Comparison of ENCODE assay signal across 13 cellular contexts in the genomic region with DNA sequence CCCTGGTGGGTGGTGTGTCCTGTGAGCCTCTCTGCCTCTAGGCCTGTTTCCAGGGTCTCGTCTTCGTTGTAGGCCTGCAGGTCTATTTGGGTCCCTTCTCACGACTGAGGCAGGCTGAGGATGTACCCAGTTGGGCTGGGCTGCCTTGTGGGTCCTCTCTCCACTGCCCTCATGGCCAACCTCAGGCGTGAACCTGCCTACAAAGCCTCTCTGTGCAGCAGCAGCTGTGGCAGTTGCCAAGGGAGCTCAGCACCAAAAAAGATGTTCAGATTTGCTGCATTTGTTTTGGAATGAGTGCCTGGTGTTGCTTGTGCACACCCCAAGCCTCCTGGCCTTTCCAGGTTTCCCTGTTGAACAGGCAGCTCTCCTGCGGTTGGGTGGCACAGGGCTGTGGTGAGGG. TPM values are rescaled to one million over a fixed set of nuclear protein-coding genes. Genes with fewer than 3 reads are reported as not detected.
A peak's percentile ranks its signal among the peaks of the same experiment; 100 is the strongest.
DNase-seq lines count a peak whose midpoint lies in the region; ATAC-seq and TF ChIP-seq lines count a peak whose summit lies in the region.
"Had no signal": no experiment of that assay in that cellular context is flagged by ENCODE, and none has a peak within 500 bp of the region (broad histone marks: within the 10 kb centered on the region; RNA-seq: fewer than 3 reads in every experiment).

No MANE protein-coding gene starts in this region.

- DNase-seq in SK-N-SH (no peak), superior temporal gyrus (ENCODE audit: extremely low spot score) (peak; percentile 45)
- DNase-seq in activated CD8-positive, alpha-beta T cell treated with anti-CD3 and anti-CD28 coated beads for 36 hours, result no peak
- DNase-seq: 8988T; activated CD4-positive, alpha-beta T cell treated with anti-CD3 and anti-CD28 coated beads for 4 hours; NCI-H1436; PC-9; stimulated activated CD4-positive, alpha-beta T cell treated with anti-CD3 and anti-CD28 coated beads, Interleukin-2, amount 100 ng/mL, for 24 hours had no signal

- no peak for TF ChIP-seq RAD21 in SK-N-SH (IDR thresholded peaks at IDR 0.05; ENCODE audit: low read length)

- H3K27me3 ChIP-seq in SK-N-SH (ENCODE audit: insufficient read depth) (no peaks in the 10 kb centered on the region), layer of hippocampus (ENCODE audit: control insufficient read depth, insufficient read depth, low read length) (no peaks in the 10 kb centered on the region)

- H3K4me2 ChIP-seq in SK-N-SH, result peak overlapping the region; percentile 75; the same call in 1 of the 2 replicates
- H3K4me2 ChIP-seq: PC-9 had no signal

- no peak overlapping the region for H2AFZ ChIP-seq in SK-N-SH (ENCODE audit: low read depth)
- H2AFZ ChIP-seq: PC-9 had no signal

- WGBS in SK-N-SH (ENCODE audit: low lambda C conversion rate), result 87% methylated on average over 5 of the region's 5 CpGs

- H3K27ac ChIP-seq in SK-N-SH (ENCODE audit: low read depth in 2 of 2, low read length in 1 of 2) (peak overlapping the region in 1 of 2 experiments; percentile 95; a peak in 1 of 4 replicates), layer of hippocampus (ENCODE audit: low read depth, low read length) (peak overlapping the region; percentile 82)
- H3K27ac ChIP-seq: PC-9 had no signal

- no peaks in the 10 kb centered on the region for H3K36me3 ChIP-seq in SK-N-SH (replicated peaks in 1 of 2; ENCODE audit: control insufficient read depth in 1 of 2, insufficient read depth in 2 of 2, low read length in 1 of 2)

- CTCF ChIA-PET in SK-N-SH (lab: Yijun Ruan, JAX), result interaction anchor here (1.0 to 1.1 kb wide), 2 partner anchors 125 to 148 kb away, joined by 3 read pairs; no protein-coding TSS in a partner anchor
- CTCF ChIA-PET in activated CD8-positive, alpha-beta T cell treated with anti-CD3 and anti-CD28 coated beads for 36 hours (lab: Charles Lee), result interaction anchor here (1.1 to 1.6 kb wide), 2 partner anchors 26 to 125 kb away, joined by 3 to 4 read pairs; no protein-coding TSS in a partner anchor

- no peak for TF ChIP-seq CTCF in SK-N-SH (IDR thresholded peaks at IDR 0.05)
- no peak for TF ChIP-seq CTCF in activated CD8-positive, alpha-beta T cell treated with anti-CD3 and anti-CD28 coated beads for 36 hours (IDR thresholded peaks at IDR 0.05)

- H3K4me1 ChIP-seq in SK-N-SH (ENCODE audit: control insufficient read depth in 1 of 2, insufficient read depth in 2 of 2, low read depth in 1 of 2, low read length in 1 of 2), result peaks cover 16 to 86% of the 10 kb centered on the region in 2 experiments; a peak in 3 of 4 replicates

- intact Hi-C loops in activated CD8-positive, alpha-beta T cell treated with anti-CD3 and anti-CD28 coated beads for 36 hours (cut with micrococcal nuclease), result no loop called here

- peaks cover 96% of the 10 kb centered on the region for H4K20me1 ChIP-seq in SK-N-SH (ENCODE audit: insufficient read depth)

- H3K4me3 Mint-ChIP-seq in activated CD8-positive, alpha-beta T cell treated with anti-CD3 and anti-CD28 coated beads for 36 hours, result no peak overlapping the region

- peaks cover 75% of the 10 kb centered on the region for H3K79me2 ChIP-seq in SK-N-SH (ENCODE audit: insufficient read depth)

- H3K4me1 Mint-ChIP-seq in activated CD8-positive, alpha-beta T cell treated with anti-CD3 and anti-CD28 coated beads for 36 hours (ENCODE audit: low read depth), result peaks cover 100% of the 10 kb centered on the region

- H3K36me3 Mint-ChIP-seq in activated CD8-positive, alpha-beta T cell treated with anti-CD3 and anti-CD28 coated beads for 36 hours (ENCODE audit: low read depth), result peaks cover 18% of the 10 kb centered on the region

- H3K9me2 ChIP-seq in SK-N-SH, result no peaks in the 10 kb centered on the region

- no peak overlapping the region for H3K9ac ChIP-seq in SK-N-SH

- H3K27me3 Mint-ChIP-seq in activated CD8-positive, alpha-beta T cell treated with anti-CD3 and anti-CD28 coated beads for 36 hours, result no peaks in the 10 kb centered on the region

- H3K27ac Mint-ChIP-seq in activated CD8-positive, alpha-beta T cell treated with anti-CD3 and anti-CD28 coated beads for 36 hours, result peak overlapping the region; percentile 99

- POLR2A ChIA-PET in SK-N-SH (lab: Yijun Ruan, JAX), result no interaction called here
- POLR2A ChIA-PET in activated CD8-positive, alpha-beta T cell treated with anti-CD3 and anti-CD28 coated beads for 36 hours (lab: Charles Lee), result interaction anchor here (1.2 to 17.4 kb wide), 3 partner anchors 21 to 133 kb away, joined by 3 to 444 read pairs (median 3); no protein-coding TSS in a partner anchor

- H3F3A ChIP-seq in SK-N-SH (replicated peaks; ENCODE audit: insufficient read depth), result peaks cover 6% of the 10 kb centered on the region

- no peak for ATAC-seq in SK-N-SH treated with all-trans-retinoic acid at 6 μM for 48 hours
- ATAC-seq in activated CD8-positive, alpha-beta T cell treated with anti-CD3 and anti-CD28 coated beads for 36 hours, result no peak
- no peak for ATAC-seq in GM18502 (IDR thresholded peaks at IDR 0.05; ENCODE audit: poor library complexity, unreplicated experiment)
- ATAC-seq in HG02852 (IDR thresholded peaks at IDR 0.05; ENCODE audit: unreplicated experiment), result no peak
- no peak for ATAC-seq in HG02623 (IDR thresholded peaks at IDR 0.05; ENCODE audit: unreplicated experiment)

- TF ChIP-seq EP300 in SK-N-SH (IDR thresholded peaks at IDR 0.05; ENCODE audit: borderline replicate concordance in 1 of 2, low read depth in 1 of 2, low read length in 1 of 2), result no peak

- no peak overlapping the region for H3K4me3 ChIP-seq in SK-N-SH (ENCODE audit: low read depth in 2 of 2, low read length in 1 of 2)
- H3K4me3 ChIP-seq: PC-9 had no signal

- no peaks in the 10 kb centered on the region for H3K9me3 ChIP-seq in SK-N-SH

- H3K9me3 Mint-ChIP-seq in activated CD8-positive, alpha-beta T cell treated with anti-CD3 and anti-CD28 coated beads for 36 hours, result no peaks in the 10 kb centered on the region

TF ChIP-seq in SK-N-SH, 30 proteins besides CTCF, POLR2A, EP300 and RAD21 (continues in another document):
- TF ChIP-seq MXI1 (IDR thresholded peaks at IDR 0.05; ENCODE audit: low read depth, low read length) (no peak), YY1 (IDR thresholded peaks at IDR 0.05; ENCODE audit: low read depth) (no peak)
- TF ChIP-seq, protein P1, sequence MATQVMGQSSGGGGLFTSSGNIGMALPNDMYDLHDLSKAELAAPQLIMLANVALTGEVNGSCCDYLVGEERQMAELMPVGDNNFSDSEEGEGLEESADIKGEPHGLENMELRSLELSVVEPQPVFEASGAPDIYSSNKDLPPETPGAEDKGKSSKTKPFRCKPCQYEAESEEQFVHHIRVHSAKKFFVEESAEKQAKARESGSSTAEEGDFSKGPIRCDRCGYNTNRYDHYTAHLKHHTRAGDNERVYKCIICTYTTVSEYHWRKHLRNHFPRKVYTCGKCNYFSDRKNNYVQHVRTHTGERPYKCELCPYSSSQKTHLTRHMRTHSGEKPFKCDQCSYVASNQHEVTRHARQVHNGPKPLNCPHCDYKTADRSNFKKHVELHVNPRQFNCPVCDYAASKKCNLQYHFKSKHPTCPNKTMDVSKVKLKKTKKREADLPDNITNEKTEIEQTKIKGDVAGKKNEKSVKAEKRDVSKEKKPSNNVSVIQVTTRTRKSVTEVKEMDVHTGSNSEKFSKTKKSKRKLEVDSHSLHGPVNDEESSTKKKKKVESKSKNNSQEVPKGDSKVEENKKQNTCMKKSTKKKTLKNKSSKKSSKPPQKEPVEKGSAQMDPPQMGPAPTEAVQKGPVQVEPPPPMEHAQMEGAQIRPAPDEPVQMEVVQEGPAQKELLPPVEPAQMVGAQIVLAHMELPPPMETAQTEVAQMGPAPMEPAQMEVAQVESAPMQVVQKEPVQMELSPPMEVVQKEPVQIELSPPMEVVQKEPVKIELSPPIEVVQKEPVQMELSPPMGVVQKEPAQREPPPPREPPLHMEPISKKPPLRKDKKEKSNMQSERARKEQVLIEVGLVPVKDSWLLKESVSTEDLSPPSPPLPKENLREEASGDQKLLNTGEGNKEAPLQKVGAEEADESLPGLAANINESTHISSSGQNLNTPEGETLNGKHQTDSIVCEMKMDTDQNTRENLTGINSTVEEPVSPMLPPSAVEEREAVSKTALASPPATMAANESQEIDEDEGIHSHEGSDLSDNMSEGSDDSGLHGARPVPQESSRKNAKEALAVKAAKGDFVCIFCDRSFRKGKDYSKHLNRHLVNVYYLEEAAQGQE (IDR thresholded peaks at IDR 0.05; ENCODE audit: low read depth, low read length), result no peak

TF ChIP-seq in SK-N-SH treated with all-trans-retinoic acid at 6 μM for 48 hours, 23 proteins besides CTCF, POLR2A, EP300 and RAD21 (continues in another document):
- no peak for TF ChIP-seq PPARA (CRISPR knock-in tag; IDR thresholded peaks at IDR 0.05; ENCODE audit: borderline replicate concordance)
- no peak for TF ChIP-seq ZFP30 (CRISPR knock-in tag; IDR thresholded peaks at IDR 0.05)
- TF ChIP-seq, protein P2, sequence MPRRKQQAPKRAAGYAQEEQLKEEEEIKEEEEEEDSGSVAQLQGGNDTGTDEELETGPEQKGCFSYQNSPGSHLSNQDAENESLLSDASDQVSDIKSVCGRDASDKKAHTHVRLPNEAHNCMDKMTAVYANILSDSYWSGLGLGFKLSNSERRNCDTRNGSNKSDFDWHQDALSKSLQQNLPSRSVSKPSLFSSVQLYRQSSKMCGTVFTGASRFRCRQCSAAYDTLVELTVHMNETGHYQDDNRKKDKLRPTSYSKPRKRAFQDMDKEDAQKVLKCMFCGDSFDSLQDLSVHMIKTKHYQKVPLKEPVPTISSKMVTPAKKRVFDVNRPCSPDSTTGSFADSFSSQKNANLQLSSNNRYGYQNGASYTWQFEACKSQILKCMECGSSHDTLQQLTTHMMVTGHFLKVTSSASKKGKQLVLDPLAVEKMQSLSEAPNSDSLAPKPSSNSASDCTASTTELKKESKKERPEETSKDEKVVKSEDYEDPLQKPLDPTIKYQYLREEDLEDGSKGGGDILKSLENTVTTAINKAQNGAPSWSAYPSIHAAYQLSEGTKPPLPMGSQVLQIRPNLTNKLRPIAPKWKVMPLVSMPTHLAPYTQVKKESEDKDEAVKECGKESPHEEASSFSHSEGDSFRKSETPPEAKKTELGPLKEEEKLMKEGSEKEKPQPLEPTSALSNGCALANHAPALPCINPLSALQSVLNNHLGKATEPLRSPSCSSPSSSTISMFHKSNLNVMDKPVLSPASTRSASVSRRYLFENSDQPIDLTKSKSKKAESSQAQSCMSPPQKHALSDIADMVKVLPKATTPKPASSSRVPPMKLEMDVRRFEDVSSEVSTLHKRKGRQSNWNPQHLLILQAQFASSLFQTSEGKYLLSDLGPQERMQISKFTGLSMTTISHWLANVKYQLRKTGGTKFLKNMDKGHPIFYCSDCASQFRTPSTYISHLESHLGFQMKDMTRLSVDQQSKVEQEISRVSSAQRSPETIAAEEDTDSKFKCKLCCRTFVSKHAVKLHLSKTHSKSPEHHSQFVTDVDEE (CRISPR knock-in tag; IDR thresholded peaks at IDR 0.05), result no peak
- TF ChIP-seq ZNF565 (CRISPR knock-in tag; conservative IDR thresholded peaks at IDR 0.05; ENCODE audit: low read depth), result no peak
- no peak for TF ChIP-seq ZC3H10 (CRISPR knock-in tag; IDR thresholded peaks at IDR 0.05)
- TF ChIP-seq ARNTL (CRISPR knock-in tag; IDR thresholded peaks at IDR 0.05; ENCODE audit: borderline replicate concordance, low read depth), result no peak

RNA-seq across cellular contexts. Expression of a gene that starts 13.4 kb away (rescaled TPM):
- polyA plus RNA-seq in SK-N-SH (2012; rRNA removed), result 7.1 and 8.6 TPM in 2 replicates
- polyA plus RNA-seq in SK-N-SH (2012; cell fraction: cytosol; rRNA removed), result 9.4 and 11.1 TPM in 2 replicates
- 7.4 and 9.3 TPM in 2 replicates for polyA plus RNA-seq in SK-N-SH (2012; cell fraction: nucleus; rRNA removed)
- total RNA-seq in activated CD8-positive, alpha-beta T cell treated with anti-CD3 and anti-CD28 coated beads for 36 hours, result 100 to 1,000 TPM; 163 to 175 TPM
